ENCODE assay signal across 16 cellular contexts in the genomic region with DNA sequence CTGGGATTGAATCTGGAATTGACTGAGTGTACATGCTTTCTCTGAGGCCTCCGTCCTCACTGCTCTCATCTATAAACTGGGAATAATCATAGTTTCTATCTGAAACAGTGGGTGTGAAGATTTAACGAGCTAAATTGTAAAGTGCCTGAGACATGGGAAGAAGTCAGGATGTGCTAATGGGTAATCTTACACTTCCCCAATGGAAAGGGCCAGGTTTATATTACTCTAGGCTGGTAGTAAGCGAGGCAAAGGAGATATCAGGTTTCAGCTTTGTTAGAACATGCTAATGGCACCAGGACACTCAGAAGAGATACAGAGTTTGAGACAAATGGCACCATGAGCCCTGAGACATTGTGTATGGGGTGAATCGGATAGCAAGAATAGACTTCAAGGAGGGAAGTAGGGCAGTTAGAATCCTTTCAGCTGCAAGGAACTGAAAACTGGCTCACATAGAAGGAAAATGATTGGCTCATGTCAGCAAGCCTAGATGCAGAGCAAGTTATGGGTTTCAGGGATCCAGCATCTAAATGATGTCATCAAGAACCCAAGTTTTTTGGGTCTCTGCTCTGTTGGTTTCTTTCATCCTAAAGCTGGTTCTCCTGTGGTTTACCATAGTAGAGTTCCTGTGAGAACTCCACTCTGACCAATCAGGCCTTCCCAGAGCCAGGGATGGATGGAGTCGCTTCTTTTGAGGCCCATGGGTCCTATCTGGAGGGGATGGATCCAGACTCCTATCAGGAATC. TPM values are rescaled to one million over a fixed set of nuclear protein-coding genes. Genes with fewer than 3 reads are reported as not detected.
A peak's percentile ranks its signal among the peaks of the same experiment; 100 is the strongest.
DNase-seq lines count a peak whose midpoint lies in the region; ATAC-seq, FAIRE-seq and TF ChIP-seq lines count a peak whose summit lies in the region.
"Had no signal": no experiment of that assay in that cellular context is flagged by ENCODE, and none has a peak within 500 bp of the region (broad histone marks: within the 10 kb centered on the region; RNA-seq: fewer than 3 reads in every experiment).

No MANE protein-coding gene starts in this region.

- H3K27me3 ChIP-seq in GM23338 (ENCODE audit: insufficient read depth) (no peaks in the 10 kb centered on the region), RWPE2 (ENCODE audit: insufficient read depth, poor library complexity, severe bottlenecking) (no peaks in the 10 kb centered on the region), keratinocyte (ENCODE audit: control insufficient read depth, extremely low read depth, insufficient read depth, low read length) (no peaks in the 10 kb centered on the region), vagina (no peaks in the 10 kb centered on the region)
- H3K27me3 ChIP-seq: MG63 had no signal

- H3K9me3 ChIP-seq in A549, result no peaks in the 10 kb centered on the region
- no peaks in the 10 kb centered on the region for H3K9me3 ChIP-seq in RWPE2 (ENCODE audit: severe bottlenecking)
- no peaks in the 10 kb centered on the region for H3K9me3 ChIP-seq in keratinocyte (ENCODE audit: control insufficient read depth, low read depth, low read length)
- no peaks in the 10 kb centered on the region for H3K9me3 ChIP-seq in vagina
- H3K9me3 ChIP-seq: MG63 had no signal

- H3K4me1 Mint-ChIP-seq in GM23338, result peaks cover 51% of the 10 kb centered on the region

- no peak overlapping the region for H2AFZ ChIP-seq in GM23338
- no peak overlapping the region for H2AFZ ChIP-seq in keratinocyte (ENCODE audit: control insufficient read depth, low read length)

- H3K27me3 Mint-ChIP-seq in GM23338 (ENCODE audit: insufficient read depth, low read depth, poor library complexity), result peaks cover 7% of the 10 kb centered on the region
- H3K27me3 Mint-ChIP-seq: activated T-cell treated with anti-CD3 and anti-CD28 coated beads, Interleukin-2, amount 50 U/mL, for 24 hours had no signal

- TF ChIP-seq RAD21 in A549 (conservative IDR thresholded peaks at IDR 0.05 in 1 of 2, IDR thresholded peaks at IDR 0.05 in 1 of 2), result no peak

- peaks cover 28% of the 10 kb centered on the region for H3K9me1 ChIP-seq in keratinocyte (ENCODE audit: control insufficient read depth, extremely low read depth, insufficient read depth, low read length)

- POLR2A ChIA-PET in A549 (lab: Yijun Ruan, JAX), result interaction anchor here (1.7 kb wide), 1 partner anchor 21 kb away, joined by 3 read pairs; the partner anchor contains the start of gene FLNB
- POLR2A ChIA-PET in HEK293T (lab: Yijun Ruan, JAX), result interaction anchor here (0.9 to 1.1 kb wide), 3 partner anchors 11 to 19 kb away, joined by 3 to 4 read pairs (median 3); no protein-coding TSS in a partner anchor

- 0 out of 6 replicates have a peak overlapping the region, but pooled peaks of 1 of the 2 experiments have one; percentile 41 for H3K27ac ChIP-seq in A549
- H3K27ac ChIP-seq in GM23338 (ENCODE audit: low read depth), result peak overlapping the region; percentile 60; the same call in 1 of the 2 replicates
- H3K27ac ChIP-seq in RWPE2 (ENCODE audit: poor library complexity, severe bottlenecking), result peak overlapping the region; percentile 96
- no peak overlapping the region for H3K27ac ChIP-seq in keratinocyte (ENCODE audit: control insufficient read depth, insufficient read depth, low read length)
- H3K27ac ChIP-seq in vagina, result no peak overlapping the region

- TF ChIP-seq EP300 in A549 (IDR thresholded peaks at IDR 0.05), result no peak

- no peaks in the 10 kb centered on the region for H3K9me3 Mint-ChIP-seq in GM23338
- H3K9me3 Mint-ChIP-seq: activated T-cell treated with anti-CD3 and anti-CD28 coated beads, Interleukin-2, amount 50 U/mL, for 24 hours; natural killer cell had no signal

- peaks cover 100% of the 10 kb centered on the region for H3K79me2 ChIP-seq in GM23338 (replicated peaks; ENCODE audit: insufficient read depth)
- H3K79me2 ChIP-seq in keratinocyte (ENCODE audit: control insufficient read depth, insufficient read depth, low read length), result peaks cover 98% of the 10 kb centered on the region

- no peak overlapping the region for H3K27ac Mint-ChIP-seq in GM23338

- peak overlapping the region; percentile 26; the same call in 1 of the 3 replicates for H3K4me2 ChIP-seq in A549
- no peak overlapping the region for H3K4me2 ChIP-seq in GM23338
- no peak overlapping the region for H3K4me2 ChIP-seq in keratinocyte (ENCODE audit: control insufficient read depth, extremely low read depth, insufficient read depth, low read depth, low read length)

- H3K4me3 Mint-ChIP-seq in GM23338, result no peak overlapping the region
- H3K4me3 Mint-ChIP-seq: activated T-cell treated with anti-CD3 and anti-CD28 coated beads, Interleukin-2, amount 50 U/mL, for 24 hours; natural killer cell had no signal

- WGBS in A549 (ENCODE audit: missing lambda C conversion rate), result 85% methylated on average over 5 of the region's 5 CpGs

- TF ChIP-seq CTCF in A549 (IDR thresholded peaks at IDR 0.05) (no peak), GM23338 (conservative IDR thresholded peaks at IDR 0.05; ENCODE audit: low read depth in 2 of 2) (no peak), RWPE2 (IDR thresholded peaks at IDR 0.05; ENCODE audit: poor library complexity, severe bottlenecking) (no peak), keratinocyte (optimal IDR thresholded peaks at IDR 0.05 in 1 of 3, IDR thresholded peaks at IDR 0.05 in 1 of 3, conservative IDR thresholded peaks at IDR 0.05 in 1 of 3; ENCODE audit: extremely low read depth in 1 of 3, insufficient read depth in 2 of 3, low read length in 3 of 3) (no peak), vagina (IDR thresholded peaks at IDR 0.05) (no peak)

- H3K36me3 ChIP-seq in GM23338 (ENCODE audit: insufficient read depth) (no peaks in the 10 kb centered on the region), RWPE2 (ENCODE audit: low read depth) (peaks cover 87% of the 10 kb centered on the region), keratinocyte (ENCODE audit: control insufficient read depth in 2 of 2, extremely low read depth in 1 of 2, insufficient read depth in 2 of 2, low read length in 2 of 2) (peaks cover 11 to 40% of the 10 kb centered on the region in 2 experiments), vagina (no peaks in the 10 kb centered on the region)
- H3K36me3 ChIP-seq: MG63 had no signal

- no peak for DNase-seq in A549 (ENCODE audit: low read depth in 1 of 2, low spot score in 1 of 2)
- DNase-seq in GM23338 (ENCODE audit: low spot score), result no peak
- no peak for DNase-seq in RWPE2 (ENCODE audit: low spot score)
- no peak for DNase-seq in keratinocyte (ENCODE audit: low read depth, low spot score)
- no peak for DNase-seq in stimulated activated CD4-positive, alpha-beta T cell treated with anti-CD3 and anti-CD28 coated beads, Interleukin-2, amount 100 ng/mL, for 24 hours
- no peak for DNase-seq in HEK293T (ENCODE audit: extremely low spot score)
- DNase-seq in vagina (ENCODE audit: extremely low spot score in 2 of 2), result no peak
- DNase-seq: activated CD4-positive, alpha-beta T cell treated with anti-CD3 and anti-CD28 coated beads, Interleukin-2, amount 50 U/mL, for 4 hours; activated T-cell treated with anti-CD3 and anti-CD28 coated beads, Interleukin-2, amount 50 U/mL, for 24 hours; DMS79; foreskin melanocyte; MG63; natural killer cell had no signal

- intact Hi-C loops in vagina (cut with DNase I), result no loop called here

- peaks cover 7% of the 10 kb centered on the region; the same call in 1 of the 2 replicates for H3F3A ChIP-seq in GM23338 (replicated peaks; ENCODE audit: low read depth)

- dilution Hi-C loops in keratinocyte (cut with MboI; ENCODE audit: extremely low pct_ligation_motif_present, low sequenced_read_pairs), result no loop called here

- FAIRE-seq in A549 (lab: Jason Lieb, UNC) (no peak), keratinocyte (lab: Jason Lieb, UNC) (peak; percentile 65)
- FAIRE-seq: HTR-8/SVneo had no signal

- no peak; a peak in 1 of 6 replicates for ATAC-seq in A549
- peak; percentile 20 for ATAC-seq in GM23338
- ATAC-seq in RWPE2 (ENCODE audit: low read depth), result peak; percentile 22; the same call in 1 of the 3 replicates
- ATAC-seq in HG03521 (IDR thresholded peaks at IDR 0.05; ENCODE audit: unreplicated experiment), result no peak
- ATAC-seq: natural killer cell, SK-N-SH treated with all-trans-retinoic acid at 6 μM for 48 hours had no signal

- H3K4me1 ChIP-seq in A549 (peaks cover 93% of the 10 kb centered on the region), GM23338 (ENCODE audit: insufficient read depth) (peaks cover 74% of the 10 kb centered on the region), RWPE2 (ENCODE audit: insufficient read depth, poor library complexity, severe bottlenecking) (peaks cover 80% of the 10 kb centered on the region), keratinocyte (ENCODE audit: control insufficient read depth, extremely low read depth, insufficient read depth, low read length) (peaks cover 47% of the 10 kb centered on the region), vagina (peaks cover 27% of the 10 kb centered on the region)

- H3K4me3 ChIP-seq in A549, result no peak overlapping the region
- H3K4me3 ChIP-seq in GM23338, result no peak overlapping the region
- H3K4me3 ChIP-seq in RWPE2 (ENCODE audit: severe bottlenecking), result no peak overlapping the region
- no peak overlapping the region for H3K4me3 ChIP-seq in keratinocyte (ENCODE audit: control insufficient read depth in 2 of 3, extremely low read depth in 1 of 3, insufficient read depth in 2 of 3, low read depth in 1 of 3, low read length in 3 of 3)
- H3K4me3 ChIP-seq in vagina, result no peak overlapping the region
- H3K4me3 ChIP-seq: MG63 had no signal

- H3K36me3 Mint-ChIP-seq in GM23338 (ENCODE audit: low read depth), result no peaks in the 10 kb centered on the region
- H3K36me3 Mint-ChIP-seq: natural killer cell had no signal

- no peak overlapping the region for H3K9ac ChIP-seq in keratinocyte (ENCODE audit: control insufficient read depth, extremely low read depth, insufficient read depth, low read length)

- CTCF ChIA-PET in A549 (lab: Yijun Ruan, JAX), result interaction anchor here (1.3 kb wide), 1 partner anchor 15 kb away, joined by 4 read pairs; no protein-coding TSS in a partner anchor
- CTCF ChIA-PET in HEK293T (lab: Yijun Ruan, JAX), result interaction anchor here (0.6 kb wide), 1 partner anchor 62 kb away, joined by 4 read pairs; no protein-coding TSS in a partner anchor

- H4K20me1 ChIP-seq in GM23338 (replicated peaks; ENCODE audit: insufficient read depth) (no peaks in the 10 kb centered on the region; the same call in 1 of the 2 replicates), keratinocyte (ENCODE audit: control insufficient read depth, extremely low read depth, insufficient read depth, low read length) (peaks cover 94% of the 10 kb centered on the region)

- no peak for TF ChIP-seq POLR2A in A549 (IDR thresholded peaks at IDR 0.05; ENCODE audit: low read length)
- no peak for TF ChIP-seq POLR2A in vagina (IDR thresholded peaks at IDR 0.05)

- no peaks in the 10 kb centered on the region for H3K9me2 ChIP-seq in GM23338 (ENCODE audit: insufficient read depth)

RNA-seq across cellular contexts. Expression of gene FLNB, which starts 21.8 kb away (rescaled TPM):
- 387 and 439 TPM in 2 replicates for polyA plus RNA-seq in A549 (2011; rRNA removed)
- polyA plus RNA-seq in A549 (2012; cell fraction: cytosol; rRNA removed), result 153 and 161 TPM in 2 replicates
- 1,973 and 2,223 TPM in 2 replicates for polyA plus RNA-seq in A549 (2012; cell fraction: nucleus; rRNA removed)
- polyA plus RNA-seq in A549 (2017; fragmentation: RNase III; extraction: RNeasy Plus Mini Kit Qiagen cat#74134 plus additional on column Dnase treatment), result 235 to 282 TPM (median 257 TPM) in 3 replicates
- polyA minus RNA-seq in A549 (2011; rRNA and poly(A)+ RNA removed), result 1,159 and 1,213 TPM in 2 replicates
- total RNA-seq in GM23338 (2014; rRNA removed; shearing (Covaris generic)), result 155 and 179 TPM in 2 replicates
- polyA plus RNA-seq in GM23338 (2016; fragmentation: Nextera tagmentation; extraction: Ambion mirVana), result 36.5 and 39.7 TPM in 2 replicates
- 271 to 566 TPM (median 289 TPM) in 3 replicates for polyA plus RNA-seq in keratinocyte
- 139 TPM for polyA plus RNA-seq in keratinocyte (2011; ENCODE audit: low read depth)
- 224 and 242 TPM in 2 replicates for polyA plus RNA-seq in keratinocyte (2011; cell fraction: cytosol; rRNA removed)
- 1,762 and 1,792 TPM in 2 replicates for polyA plus RNA-seq in keratinocyte (2011; cell fraction: nucleus; rRNA removed)
- 243 and 645 TPM in 2 replicates for polyA plus RNA-seq in keratinocyte (2012; ENCODE audit: low replicate concordance)
- 1,184 to 1,540 TPM (median 1,356 TPM) in 3 replicates for polyA minus RNA-seq in keratinocyte
- 873 TPM for polyA minus RNA-seq in keratinocyte (2011; cell fraction: cytosol; rRNA and poly(A)+ RNA removed)
- 2,395 and 3,178 TPM in 2 replicates for polyA minus RNA-seq in keratinocyte (2011; cell fraction: nucleus; rRNA and poly(A)+ RNA removed)
- 147 TPM for total RNA-seq in vagina

Comparison
In these comparisons a context has a peak if more than half of its experiments do, and no peak if none do; other contexts are left out.
1. ATAC-seq: peak in GM23338 (single experiment) and RWPE2 (single experiment); none in A549 (0 of 2) and HG03521 (single experiment).
2. H3K27ac ChIP-seq: peak in GM23338 (single experiment) and RWPE2 (single experiment); none in keratinocyte (single experiment) and vagina (single experiment).